ENCODE assay signal across 1 cellular context in genomic region chr3:52244061-52244628, GRCh38.
TF ChIP-seq lines count a peak whose summit lies in the region.

No MANE protein-coding gene starts in this region.

TF ChIP-seq in GM12878, 131 proteins besides CTCF, POLR2A, EP300 and RAD21 (continued from another document and continues in another):
- TF ChIP-seq SKIL (IDR thresholded peaks at IDR 0.05; ENCODE audit: low read depth, poor library complexity, severe bottlenecking) (no peak), ZNF384 (IDR thresholded peaks at IDR 0.05; ENCODE audit: borderline replicate concordance, low read depth, low read length) (no peak), HDAC2 (IDR thresholded peaks at IDR 0.05) (no peak), NKRF (conservative IDR thresholded peaks at IDR 0.05) (no peak), CUX1 (IDR thresholded peaks at IDR 0.05; ENCODE audit: insufficient replicate concordance, low read depth, low read length) (no peak), POU2F2 (IDR thresholded peaks at IDR 0.05; ENCODE audit: borderline replicate concordance, low read depth, low read length) (no peak), ZNF274 (IDR thresholded peaks at IDR 0.05; ENCODE audit: insufficient read depth, insufficient read length) (no peak), MEF2A (IDR thresholded peaks at IDR 0.05; ENCODE audit: insufficient read depth, low read depth, low read length) (0 out of 2 replicates have a peak, but pooled peaks have one; percentile 34), TCF7 (IDR thresholded peaks at IDR 0.05; ENCODE audit: borderline replicate concordance) (no peak; the same call in 1 of the 2 replicates), ZNF592 (IDR thresholded peaks at IDR 0.05) (no peak), CHD2 (IDR thresholded peaks at IDR 0.05; ENCODE audit: borderline replicate concordance, low read depth, low read length) (no peak), ELK1 (IDR thresholded peaks at IDR 0.05; ENCODE audit: low read depth, low read length) (no peak), EGR1 (IDR thresholded peaks at IDR 0.05; ENCODE audit: borderline replicate concordance in 1 of 2, low read depth in 2 of 2, low read length in 2 of 2) (no peak; a peak in 1 of 3 replicates), PML (IDR thresholded peaks at IDR 0.05; ENCODE audit: low read length) (no peak), BMI1 (IDR thresholded peaks at IDR 0.05; ENCODE audit: borderline replicate concordance) (peak; percentile 38; the same call in 1 of the 2 replicates), ZNF622 (IDR thresholded peaks at IDR 0.05) (no peak), SP1 (IDR thresholded peaks at IDR 0.05; ENCODE audit: low read depth, low read length) (no peak), SRF (IDR thresholded peaks at IDR 0.05; ENCODE audit: low read depth in 2 of 2, low read length in 2 of 2) (peak in 1 of 2 experiments; percentile 66; a peak in 2 of 4 replicates), RCOR1 (conservative IDR thresholded peaks at IDR 0.05; ENCODE audit: low read depth, low read length) (no peak), RELA (IDR thresholded peaks at IDR 0.05; ENCODE audit: borderline replicate concordance, partially characterized antibody) (no peak), ZNF24 (IDR thresholded peaks at IDR 0.05) (no peak), ESRRA (IDR thresholded peaks at IDR 0.05; ENCODE audit: low read length) (no peak), MXI1 (IDR thresholded peaks at IDR 0.05; ENCODE audit: low read depth, low read length) (no peak), MYC (IDR thresholded peaks at IDR 0.05; ENCODE audit: insufficient read depth, insufficient read length, insufficient replicate concordance, low read length, severe bottlenecking) (no peak), PRDM15 (CRISPR knock-in tag; IDR thresholded peaks at IDR 0.05) (no peak), GATAD2B (conservative IDR thresholded peaks at IDR 0.05; ENCODE audit: low read depth) (peak; percentile 16; the same call in 1 of the 2 replicates), SIN3A (IDR thresholded peaks at IDR 0.05; ENCODE audit: low read depth, low read length) (no peak), HCFC1 (IDR thresholded peaks at IDR 0.05; ENCODE audit: low read length) (no peak), SMAD1 (IDR thresholded peaks at IDR 0.05; ENCODE audit: low read depth, partially characterized antibody) (no peak), IKZF1 (conservative IDR thresholded peaks at IDR 0.05) (peak; percentile 93), ZSCAN29 (IDR thresholded peaks at IDR 0.05) (no peak), USF1 (IDR thresholded peaks at IDR 0.05; ENCODE audit: borderline replicate concordance, extremely low read length, insufficient read depth, low read depth, low read length) (no peak), FOXM1 (IDR thresholded peaks at IDR 0.05; ENCODE audit: low read depth, low read length) (no peak), MTA3 (IDR thresholded peaks at IDR 0.05; ENCODE audit: borderline replicate concordance, low read length) (no peak), STAT3 (IDR thresholded peaks at IDR 0.05; ENCODE audit: low read depth, low read length) (no peak), BCL3 (IDR thresholded peaks at IDR 0.05; ENCODE audit: borderline replicate concordance, insufficient read depth, low read depth, low read length, poor library complexity, severe bottlenecking) (peak; percentile 55)
